10 cellular contexts compared by ENCODE assay signal in genomic region chr11:4808476-4808875, GRCh38. TPM values are rescaled to one million over a fixed set of nuclear protein-coding genes. Genes with fewer than 3 reads are reported as not detected.
"Had no signal": no experiment of that assay in that cellular context is flagged by ENCODE, and none has a peak within 500 bp of the region (broad histone marks: within the 10 kb centered on the region; RNA-seq: fewer than 3 reads in every experiment).

No MANE protein-coding gene starts in this region.

- DNase-seq: GM23248, GOT3, H7, HFFc6, KBM-7 had no signal

- H3K27ac ChIP-seq: GM23248 had no signal

- H3K4me3 Mint-ChIP-seq: HFFc6, IgD-negative memory B cell had no signal

- H3K9me3 ChIP-seq: HAP-1 had no signal

- H3K4me3 ChIP-seq: GM23248, HAP-1 had no signal

- H3K27ac Mint-ChIP-seq: HFFc6, IgD-negative memory B cell had no signal

- H3K36me3 Mint-ChIP-seq: IgD-negative memory B cell had no signal

- H3K4me1 Mint-ChIP-seq: IgD-negative memory B cell had no signal

- H3K4me1 ChIP-seq: HAP-1 had no signal

- ATAC-seq: HCT116 had no signal

- H3K27me3 Mint-ChIP-seq: IgD-negative memory B cell had no signal

- H3K36me3 ChIP-seq: HAP-1 had no signal

RNA-seq across cellular contexts. Expression of gene OR52R1, which starts 4.3 kb away (rescaled TPM):
- total RNA-seq: GM23248, H4, H7, HFFc6, HT-29 had no signal

RNA-seq across cellular contexts. Expression of gene OR51F2, which starts 12.6 kb away (rescaled TPM):
- total RNA-seq: GM23248, H4, H7, HFFc6, HT-29 had no signal

RNA-seq across cellular contexts. Expression of gene OR51F1, which starts 38.7 kb away (rescaled TPM):
- total RNA-seq: GM23248, H4, H7, HFFc6, HT-29 had no signal

RNA-seq across cellular contexts. Expression of gene OR51S1, which starts 40.5 kb away (rescaled TPM):
- total RNA-seq: GM23248, H4, H7, HFFc6, HT-29 had no signal
